Comparison of ENCODE assay signal across 9 cellular contexts in the genomic region with DNA sequence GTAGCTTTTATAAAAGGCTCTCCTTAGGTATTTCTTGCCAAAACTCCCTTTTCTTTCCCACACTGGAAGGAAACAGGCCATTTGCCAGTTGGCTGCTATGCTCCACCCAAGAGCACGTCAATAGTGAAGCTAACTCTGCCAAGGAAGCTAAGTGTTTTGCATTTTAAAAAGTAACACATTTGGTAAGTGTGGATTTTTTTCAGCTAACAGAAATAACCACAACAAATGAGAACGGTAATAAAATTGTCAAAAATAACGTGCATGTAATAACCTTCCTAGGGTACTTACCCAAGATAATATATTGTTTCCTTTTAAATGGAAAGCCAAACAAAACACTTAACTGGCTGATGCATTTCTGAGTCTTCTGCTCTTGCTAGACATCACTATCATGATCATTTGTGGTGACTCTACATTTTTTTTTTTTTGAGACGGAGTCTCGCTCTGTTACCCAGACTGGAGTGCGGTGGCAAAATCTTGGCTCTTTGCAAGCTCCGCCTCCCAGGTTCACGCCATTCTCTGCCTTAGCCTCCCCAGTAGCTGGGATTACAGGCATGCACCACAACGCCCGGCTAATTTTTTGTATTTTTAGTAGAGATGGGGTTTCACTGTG. TPM values are rescaled to one million over a fixed set of nuclear protein-coding genes. Genes with fewer than 3 reads are reported as not detected.
A peak's percentile ranks its signal among the peaks of the same experiment; 100 is the strongest.
DNase-seq lines count a peak whose midpoint lies in the region; ATAC-seq and TF ChIP-seq lines count a peak whose summit lies in the region.
"Had no signal": no experiment of that assay in that cellular context is flagged by ENCODE, and none has a peak within 500 bp of the region (broad histone marks: within the 10 kb centered on the region; RNA-seq: fewer than 3 reads in every experiment).

No MANE protein-coding gene starts in this region.

- no peak for TF ChIP-seq CTCF in heart right ventricle (IDR thresholded peaks at IDR 0.05)
- TF ChIP-seq CTCF in colonic mucosa (IDR thresholded peaks at IDR 0.05) = no peak

- CTCF ChIA-PET in CD4-positive, alpha-beta memory T cell (lab: Charles Lee; ENCODE audit: partially characterized antibody) = interaction anchor here (0.7 to 1.1 kb wide), 2 partner anchors 12 to 38 kb away, joined by 3 read pairs; no protein-coding TSS in a partner anchor

- intact Hi-C loops in CD4-positive, alpha-beta memory T cell (cut with micrococcal nuclease) = no loop called here
- intact Hi-C loops in heart right ventricle (cut with DNase I) (no loop called here), colonic mucosa (cut with DNase I) (no loop called here)

- H3K27me3 ChIP-seq in CD4-positive, alpha-beta memory T cell (ENCODE audit: insufficient read depth, low read length) = no peaks in the 10 kb centered on the region
- H3K27me3 ChIP-seq in heart right ventricle = no peaks in the 10 kb centered on the region
- no peaks in the 10 kb centered on the region for H3K27me3 ChIP-seq in colonic mucosa

- peaks cover 32% of the 10 kb centered on the region for H3K36me3 ChIP-seq in CD4-positive, alpha-beta memory T cell (ENCODE audit: insufficient read depth, low read length)
- H3K36me3 ChIP-seq in heart right ventricle (peaks cover 0 to 64% (median 18%) of the 10 kb centered on the region in 9 donors), colonic mucosa (peaks cover 9% of the 10 kb centered on the region)

- DNase-seq in CD4-positive, alpha-beta memory T cell = peak in 3 of 5 donors; percentile 6 to 20 (median 9)
- DNase-seq in heart right ventricle = peak; percentile 34 to 80
- peak; percentile 67 for DNase-seq in putamen (ENCODE audit: low spot score)
- DNase-seq in NCI-H1694 (lab: John Stamatoyannopoulos, UW) = no peak
- DNase-seq in T-helper 1 cell = no peak
- no peak for DNase-seq in colonic mucosa

- H3K4me1 ChIP-seq in CD4-positive, alpha-beta memory T cell (ENCODE audit: insufficient read depth, low read length) = peaks cover 64% of the 10 kb centered on the region
- H3K4me1 ChIP-seq in heart right ventricle (peaks cover 11 to 81% (median 53%) of the 10 kb centered on the region in 9 donors), colonic mucosa (peaks cover 8% of the 10 kb centered on the region)

- peaks cover 29 to 79% (median 51%) of the 10 kb centered on the region in 4 donors for H3K4me1 Mint-ChIP-seq in CD4-positive, alpha-beta memory T cell

- peak overlapping the region in 4 of 8 donors; percentile 7 to 29 (median 21) for H3K4me3 Mint-ChIP-seq in CD4-positive, alpha-beta memory T cell

- no peak overlapping the region for H3K9ac ChIP-seq in colonic mucosa (ENCODE audit: low read depth in 2 of 2, low read length in 2 of 2)
- H3K9ac ChIP-seq: KMS-11 had no signal

- H3K9me3 Mint-ChIP-seq in CD4-positive, alpha-beta memory T cell = no peaks in the 10 kb centered on the region

- 29 to 53% methylated on average over 10 of the region's 10 CpGs for WGBS in heart right ventricle, 2 donors

- peak overlapping the region in 5 of 7 donors; percentile 15 to 74 (median 53) for H3K27ac Mint-ChIP-seq in CD4-positive, alpha-beta memory T cell

- POLR2A ChIA-PET in CD4-positive, alpha-beta memory T cell (lab: Charles Lee; ENCODE audit: partially characterized antibody) = interaction anchor here (1.3 kb wide), 2 partner anchors 18 to 98 kb away, joined by 6 read pairs; a partner anchor contains a TSS

- no peaks in the 10 kb centered on the region for H3K9me3 ChIP-seq in CD4-positive, alpha-beta memory T cell (ENCODE audit: control insufficient read depth in 1 of 2, low read length in 2 of 2)
- H3K9me3 ChIP-seq in heart right ventricle = no peaks in the 10 kb centered on the region
- no peaks in the 10 kb centered on the region for H3K9me3 ChIP-seq in colonic mucosa

- no peak overlapping the region for H3K4me3 ChIP-seq in CD4-positive, alpha-beta memory T cell (ENCODE audit: low read length in 2 of 2)
- H3K4me3 ChIP-seq in heart right ventricle (peak overlapping the region in 8 of 10 donors; percentile 11 to 48 (median 35)), colonic mucosa (no peak overlapping the region)

- H3K36me3 Mint-ChIP-seq in CD4-positive, alpha-beta memory T cell = peaks cover 8 to 57% of the 10 kb centered on the region in 2 donors

- peak; percentile 28 to 80 (median 48) for ATAC-seq in heart right ventricle
- ATAC-seq in HG02884 (IDR thresholded peaks at IDR 0.05; ENCODE audit: unreplicated experiment) = no peak

- no peaks in the 10 kb centered on the region for H3K27me3 Mint-ChIP-seq in CD4-positive, alpha-beta memory T cell

- no peak overlapping the region for H3K27ac ChIP-seq in CD4-positive, alpha-beta memory T cell (ENCODE audit: low read depth, low read length)
- peak overlapping the region; percentile 60 for H3K27ac ChIP-seq in angular gyrus (ENCODE audit: low read depth, low read length)
- H3K27ac ChIP-seq in heart right ventricle = peak overlapping the region; percentile 11 to 83 (median 70)
- H3K27ac ChIP-seq in colonic mucosa = no peak overlapping the region
- H3K27ac ChIP-seq: KMS-11 had no signal

RNA-seq across cellular contexts. Expression of a gene that starts 4.6 kb away (rescaled TPM):
- total RNA-seq in CD4-positive, alpha-beta memory T cell = 10 to 100 TPM; 54.0 to 58.6 TPM
- polyA plus RNA-seq in CD4-positive, alpha-beta memory T cell = 10 to 100 TPM; 39.2 to 51.6 TPM
- 10 to 100 TPM; 32.3 to 45.3 (median 38.9) TPM for total RNA-seq in heart right ventricle
- polyA plus RNA-seq in heart right ventricle = 1 to 10 TPM; 6.9 to 8.8 TPM
- 10 to 100 TPM; 34.2 to 34.3 TPM for total RNA-seq in colonic mucosa

RNA-seq across cellular contexts. Expression of a gene that starts 17.4 kb away (rescaled TPM):
- total RNA-seq in CD4-positive, alpha-beta memory T cell = 10 to 100 TPM; 23.1 to 23.8 TPM
- 10 to 100 TPM; 35.6 to 35.9 TPM for polyA plus RNA-seq in CD4-positive, alpha-beta memory T cell
- total RNA-seq in heart right ventricle (10 to 100 TPM in 3 of 10 donors, 1 to 10 TPM in 7; 5.3 to 13.4 (median 8.4) TPM), colonic mucosa (10 to 100 TPM; 36.0 to 68.7 TPM)
- polyA plus RNA-seq in heart right ventricle = 1 to 10 TPM; 3.7 to 8.1 TPM

Comparison
In these comparisons a context has a peak if more than half of its experiments do, and no peak if none do; other contexts are left out.
1. DNase-seq: peak in CD4-positive, alpha-beta memory T cell (3 of 5), heart right ventricle (2 of 2) and putamen (single experiment); none in NCI-H1694 (single experiment), T-helper 1 cell (0 of 5) and colonic mucosa (single experiment).
2. H3K27ac ChIP-seq: peak in angular gyrus (single experiment) and heart right ventricle (10 of 10); none in CD4-positive, alpha-beta memory T cell (single experiment) and colonic mucosa (single experiment).
3. H3K4me3 ChIP-seq: peak in heart right ventricle (8 of 10); none in CD4-positive, alpha-beta memory T cell (0 of 2) and colonic mucosa (single experiment).